In genomic region chr1:224920930-224921329, GRCh38 we compare ENCODE assay signal across 35 cellular contexts. TPM values are rescaled to one million over a fixed set of nuclear protein-coding genes. Genes with fewer than 3 reads are reported as not detected.
"Had no signal": no experiment of that assay in that cellular context is flagged by ENCODE, and none has a peak within 500 bp of the region (broad histone marks: within the 10 kb centered on the region; RNA-seq: fewer than 3 reads in every experiment).

No MANE protein-coding gene starts in this region.

- H3K4me3 ChIP-seq: ascending aorta, breast epithelium had no signal

- H3K27me3 ChIP-seq: ascending aorta, brain microvascular endothelial cell, breast epithelium had no signal

- H3K36me3 ChIP-seq: ascending aorta, brain microvascular endothelial cell, breast epithelium, WERI-Rb-1 had no signal

- H3K9me3 Mint-ChIP-seq: activated CD4-positive, alpha-beta memory T cell treated with anti-CD3 and anti-CD28 coated beads, Interleukin-2, amount 10 ng/mL, durations not matched to agents 7 days and 5 days; activated CD4-positive, alpha-beta T cell treated with anti-CD3 and anti-CD28 coated beads, Interleukin-2, amount 10 ng/mL, durations not matched to agents 7 days and 5 days; activated naive CD4-positive, alpha-beta T cell treated with anti-CD3 and anti-CD28 coated beads, Interleukin-2, amount 10 ng/mL, durations not matched to agents 7 days and 5 days; activated naive CD4-positive, alpha-beta T cell treated with anti-CD3 and anti-CD28 coated beads, Interleukin-2, amount 50 U/mL, for 24 hours; activated naive CD8-positive, alpha-beta T cell treated with anti-CD3 and anti-CD28 coated beads, Interleukin-2, amount 10 ng/mL, durations not matched to agents 7 days and 5 days; activated T-cell treated with anti-CD3 and anti-CD28 coated beads, Interleukin-2, amount 50 U/mL, for 24 hours; activated T-helper 2 cell treated with anti-CD3 and anti-CD28 coated beads, Interferon-gamma antibody, Interleukin-2, Interleukin-4, amounts not matched to agents 10 μg/mL and 5 μg/mL and 100 μg/mL, durations not matched to agents 14 hours and 24 hours and 36 hours; T-helper 1 cell treated with Interleukin-12 subunit alpha and Interleukin-12 subunit beta and Interleukin-4 antibody, amounts not matched to agents 30 μg/mL and 1 μg/mL, for 36 hours; T-helper 2 cell treated with Interferon-gamma antibody and Interleukin-4, amounts not matched to agents 5 μg/mL and 100 μg/mL, for 36 hours had no signal

- H3K4me3 Mint-ChIP-seq: activated CD4-positive, alpha-beta memory T cell treated with anti-CD3 and anti-CD28 coated beads, Interleukin-2, amount 10 ng/mL, durations not matched to agents 7 days and 5 days; activated CD4-positive, alpha-beta T cell treated with anti-CD3 and anti-CD28 coated beads for 36 hours; activated CD4-positive, alpha-beta T cell treated with anti-CD3 and anti-CD28 coated beads, Interleukin-2, amount 10 ng/mL, durations not matched to agents 7 days and 5 days; activated CD8-positive, alpha-beta memory T cell treated with anti-CD3 and anti-CD28 coated beads, Interleukin-2, amount 10 ng/mL, durations not matched to agents 7 days and 5 days; activated CD8-positive, alpha-beta T cell treated with anti-CD3 and anti-CD28 coated beads, Interleukin-2, amount 10 ng/mL, durations not matched to agents 7 days and 5 days; activated naive CD4-positive, alpha-beta T cell treated with anti-CD3 and anti-CD28 coated beads, Interleukin-2, amount 10 ng/mL, durations not matched to agents 7 days and 5 days; activated naive CD4-positive, alpha-beta T cell treated with anti-CD3 and anti-CD28 coated beads, Interleukin-2, amount 50 U/mL, for 24 hours; activated naive CD8-positive, alpha-beta T cell; activated naive CD8-positive, alpha-beta T cell treated with anti-CD3 and anti-CD28 coated beads, Interleukin-2, amount 10 ng/mL, durations not matched to agents 7 days and 5 days; activated naive CD8-positive, alpha-beta T cell treated with anti-CD3 and anti-CD28 coated beads, Interleukin-2, amount 50 U/mL, for 24 hours; activated T-cell treated with anti-CD3 and anti-CD28 coated beads, Interleukin-2, amount 50 U/mL, for 24 hours; T-helper 1 cell treated with Interleukin-12 subunit alpha and Interleukin-12 subunit beta and Interleukin-4 antibody, amounts not matched to agents 30 μg/mL and 1 μg/mL, for 36 hours; T-helper 2 cell treated with Interferon-gamma antibody and Interleukin-4, amounts not matched to agents 5 μg/mL and 100 μg/mL, for 36 hours; WTC11 had no signal

- H3K4me1 Mint-ChIP-seq: activated CD4-positive, alpha-beta T cell treated with anti-CD3 and anti-CD28 coated beads for 36 hours; activated CD4-positive, alpha-beta T cell treated with anti-CD3 and anti-CD28 coated beads, Interleukin-2, amount 10 ng/mL, durations not matched to agents 7 days and 5 days; activated CD8-positive, alpha-beta memory T cell treated with anti-CD3 and anti-CD28 coated beads, Interleukin-2, amount 10 ng/mL, durations not matched to agents 7 days and 5 days; activated naive CD4-positive, alpha-beta T cell treated with anti-CD3 and anti-CD28 coated beads, Interleukin-2, amount 10 ng/mL, durations not matched to agents 7 days and 5 days; activated naive CD4-positive, alpha-beta T cell treated with anti-CD3 and anti-CD28 coated beads, Interleukin-2, amount 50 U/mL, for 24 hours; activated naive CD8-positive, alpha-beta T cell treated with anti-CD3 and anti-CD28 coated beads, Interleukin-2, amount 10 ng/mL, durations not matched to agents 7 days and 5 days; activated naive CD8-positive, alpha-beta T cell treated with anti-CD3 and anti-CD28 coated beads, Interleukin-2, amount 50 U/mL, for 24 hours; WTC11 had no signal

- H3K27ac ChIP-seq: ascending aorta, brain microvascular endothelial cell, breast epithelium, WERI-Rb-1 had no signal

- H3K4me1 ChIP-seq: ascending aorta, breast epithelium had no signal

- DNase-seq: activated CD4-positive, alpha-beta memory T cell treated with anti-CD3 and anti-CD28 coated beads, Interleukin-2, amount 10 ng/mL, durations not matched to agents 7 days and 5 days; activated CD4-positive, alpha-beta T cell treated with anti-CD3 and anti-CD28 coated beads for 1 hour; activated CD4-positive, alpha-beta T cell treated with anti-CD3 and anti-CD28 coated beads for 36 hours; activated CD4-positive, alpha-beta T cell treated with anti-CD3 and anti-CD28 coated beads for 48 hours; activated CD4-positive, alpha-beta T cell treated with anti-CD3 and anti-CD28 coated beads, Interleukin-2, amount 10 ng/mL, durations not matched to agents 7 days and 5 days; activated CD4-positive, alpha-beta T cell treated with anti-CD3 and anti-CD28 coated beads, Interleukin-2, amount 50 U/mL, for 48 hours; activated CD4-positive, CD25-positive, alpha-beta regulatory T cell; activated CD8-positive, alpha-beta memory T cell treated with anti-CD3 and anti-CD28 coated beads for 24 hours; activated CD8-positive, alpha-beta memory T cell treated with anti-CD3 and anti-CD28 coated beads, Interleukin-2, amount 10 ng/mL, durations not matched to agents 7 days and 5 days; activated CD8-positive, alpha-beta memory T cell treated with anti-CD3 and anti-CD28 coated beads, Interleukin-2, amount 50 U/mL, for 48 hours; activated CD8-positive, alpha-beta T cell treated with anti-CD3 and anti-CD28 coated beads, Interleukin-2, amount 10 ng/mL, durations not matched to agents 7 days and 5 days; activated effector memory CD4-positive, alpha-beta T cell treated with Interleukin-2 at 50 U/mL for 16 hours; activated gamma-delta T cell; activated naive CD4-positive, alpha-beta T cell treated with anti-CD3 and anti-CD28 coated beads, Interleukin-2, amount 10 ng/mL, durations not matched to agents 7 days and 5 days; activated naive CD4-positive, alpha-beta T cell treated with Interleukin-2 at 50 U/mL for 16 hours; activated naive CD8-positive, alpha-beta T cell treated with anti-CD3 and anti-CD28 coated beads, Interleukin-2, amount 10 ng/mL, durations not matched to agents 7 days and 5 days; activated naive CD8-positive, alpha-beta T cell treated with anti-CD3 and anti-CD28 coated beads, Interleukin-2, amount 50 U/mL, for 24 hours; activated T-cell treated with anti-CD3 and anti-CD28 coated beads, Interleukin-2, amount 50 U/mL, for 24 hours; activated T-cell treated with anti-CD3 and anti-CD28 coated beads, Interleukin-2, amount 50 U/mL, for 48 hours; amygdala; anterior cingulate cortex; brain microvascular endothelial cell; central memory CD4-positive, alpha-beta T cell; T-helper 1 cell; T-helper 2 cell; T-helper 9 cell; WERI-Rb-1 had no signal

- H3K27ac Mint-ChIP-seq: activated CD4-positive, alpha-beta memory T cell treated with anti-CD3 and anti-CD28 coated beads, Interleukin-2, amount 10 ng/mL, durations not matched to agents 7 days and 5 days; activated CD4-positive, alpha-beta T cell treated with anti-CD3 and anti-CD28 coated beads for 36 hours; activated CD4-positive, alpha-beta T cell treated with anti-CD3 and anti-CD28 coated beads, Interleukin-2, amount 10 ng/mL, durations not matched to agents 7 days and 5 days; activated CD8-positive, alpha-beta memory T cell treated with anti-CD3 and anti-CD28 coated beads, Interleukin-2, amount 10 ng/mL, durations not matched to agents 7 days and 5 days; activated CD8-positive, alpha-beta T cell treated with anti-CD3 and anti-CD28 coated beads, Interleukin-2, amount 10 ng/mL, durations not matched to agents 7 days and 5 days; activated naive CD4-positive, alpha-beta T cell treated with anti-CD3 and anti-CD28 coated beads, Interleukin-2, amount 10 ng/mL, durations not matched to agents 7 days and 5 days; activated naive CD4-positive, alpha-beta T cell treated with anti-CD3 and anti-CD28 coated beads, Interleukin-2, amount 50 U/mL, for 24 hours; activated naive CD8-positive, alpha-beta T cell; activated naive CD8-positive, alpha-beta T cell treated with anti-CD3 and anti-CD28 coated beads, Interleukin-2, amount 10 ng/mL, durations not matched to agents 7 days and 5 days; activated naive CD8-positive, alpha-beta T cell treated with anti-CD3 and anti-CD28 coated beads, Interleukin-2, amount 50 U/mL, for 24 hours; activated T-cell treated with anti-CD3 and anti-CD28 coated beads, Interleukin-2, amount 50 U/mL, for 24 hours; activated T-helper 2 cell treated with anti-CD3 and anti-CD28 coated beads, Interferon-gamma antibody, Interleukin-2, Interleukin-4, amounts not matched to agents 10 μg/mL and 5 μg/mL and 100 μg/mL, durations not matched to agents 14 hours and 24 hours and 36 hours; T-helper 1 cell treated with Interleukin-12 subunit alpha and Interleukin-12 subunit beta and Interleukin-4 antibody, amounts not matched to agents 30 μg/mL and 1 μg/mL, for 36 hours; T-helper 2 cell treated with Interferon-gamma antibody and Interleukin-4, amounts not matched to agents 5 μg/mL and 100 μg/mL, for 36 hours; WTC11 had no signal

- H3K9me3 ChIP-seq: ascending aorta, breast epithelium had no signal

- H3K27me3 Mint-ChIP-seq: activated naive CD4-positive, alpha-beta T cell treated with anti-CD3 and anti-CD28 coated beads, Interleukin-2, amount 10 ng/mL, durations not matched to agents 7 days and 5 days had no signal

- H3K36me3 Mint-ChIP-seq: activated CD8-positive, alpha-beta memory T cell treated with anti-CD3 and anti-CD28 coated beads, Interleukin-2, amount 10 ng/mL, durations not matched to agents 7 days and 5 days; activated naive CD4-positive, alpha-beta T cell treated with anti-CD3 and anti-CD28 coated beads, Interleukin-2, amount 10 ng/mL, durations not matched to agents 7 days and 5 days; activated naive CD4-positive, alpha-beta T cell treated with anti-CD3 and anti-CD28 coated beads, Interleukin-2, amount 50 U/mL, for 24 hours; activated naive CD8-positive, alpha-beta T cell; activated naive CD8-positive, alpha-beta T cell treated with anti-CD3 and anti-CD28 coated beads, Interleukin-2, amount 10 ng/mL, durations not matched to agents 7 days and 5 days; WTC11 had no signal

RNA-seq across cellular contexts. Expression of gene DNAH14, which starts 8.5 kb away (rescaled TPM):
- total RNA-seq: activated CD8-positive, alpha-beta T cell treated with anti-CD3 and anti-CD28 coated beads, Interleukin-2, amount 10 ng/mL, durations not matched to agents 7 days and 5 days; activated naive CD8-positive, alpha-beta T cell treated with anti-CD3 and anti-CD28 coated beads, Interleukin-2, amount 10 ng/mL, durations not matched to agents 7 days and 5 days had no signal
